Comparison of ENCODE assay signal across 25 cellular contexts in the genomic region with DNA sequence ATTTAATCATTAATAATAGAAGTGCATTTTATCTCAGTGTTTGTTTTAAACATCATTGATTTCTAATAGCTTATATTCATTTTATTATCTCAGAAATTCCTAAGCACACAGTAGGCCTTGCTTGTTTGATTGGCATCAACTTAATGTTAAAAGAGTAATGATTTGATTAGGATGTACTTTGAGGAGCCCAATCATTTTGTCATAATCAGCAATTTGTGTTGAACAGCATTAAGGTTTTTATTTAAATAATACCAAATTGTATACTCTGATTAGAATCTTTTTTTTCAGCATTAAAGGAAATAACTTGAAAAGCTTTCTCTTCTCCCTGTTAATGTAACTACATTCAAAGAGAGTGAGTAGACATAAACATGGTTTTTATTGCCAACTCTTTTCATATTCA.
"Had no signal": no experiment of that assay in that cellular context is flagged by ENCODE, and none has a peak within 500 bp of the region (broad histone marks: within the 10 kb centered on the region; RNA-seq: fewer than 3 reads in every experiment).

No MANE protein-coding gene starts in this region.

- H3K36me3 ChIP-seq: colonic mucosa, esophagus squamous epithelium, gastrocnemius medialis, heart right ventricle, left lung, lower lobe of right lung had no signal

- ATAC-seq: effector memory CD8-positive, alpha-beta T cell; esophagus mucosa; gastrocnemius medialis; heart right ventricle; left cardiac atrium; left lung; left ventricle myocardium superior; lower lobe of right lung; mucosa of descending colon had no signal

- FAIRE-seq: islet of Langerhans, keratinocyte had no signal

- H3K4me1 ChIP-seq: colonic mucosa, esophagus squamous epithelium, gastrocnemius medialis, heart right ventricle, left lung, lower lobe of right lung had no signal

- H3K27ac ChIP-seq: colonic mucosa, epithelial cell of prostate, esophagus squamous epithelium, gastrocnemius medialis, heart right ventricle, left lung, lower lobe of right lung had no signal

- H3K9me3 ChIP-seq: colonic mucosa, gastrocnemius medialis, lower lobe of right lung, mucosa of descending colon had no signal

- H3K27me3 ChIP-seq: colonic mucosa, esophagus squamous epithelium, gastrocnemius medialis, heart right ventricle, left lung had no signal

- DNase-seq: colonic mucosa; cortex of kidney; effector CD8-positive, alpha-beta T cell; effector memory CD8-positive, alpha-beta T cell; endodermal cell; erythroblast; esophagus squamous epithelium; foreskin fibroblast; foreskin melanocyte; gastrocnemius medialis; glutamatergic neuron; head of caudate nucleus; heart right ventricle; hippocampal formation; left cardiac atrium; left lung; left ventricle myocardium superior; lower lobe of right lung; mesenchymal stem cell; mucosa of descending colon; naive B cell had no signal

- H3K4me3 ChIP-seq: colonic mucosa, esophagus squamous epithelium, gastrocnemius medialis, heart right ventricle, left lung, lower lobe of right lung, mucosa of descending colon had no signal
